21 cellular contexts compared by ENCODE assay signal in genomic region chr9:2059131-2059929, GRCh38. TPM values are rescaled to one million over a fixed set of nuclear protein-coding genes. Genes with fewer than 3 reads are reported as not detected.
DNase-seq lines count a peak whose midpoint lies in the region; ATAC-seq, FAIRE-seq and TF ChIP-seq lines count a peak whose summit lies in the region.
"Had no signal": no experiment of that assay in that cellular context is flagged by ENCODE, and none has a peak within 500 bp of the region (broad histone marks: within the 10 kb centered on the region; RNA-seq: fewer than 3 reads in every experiment).

No MANE protein-coding gene starts in this region.

- H4K12ac ChIP-seq in trophoblast cell (ENCODE audit: low read depth, low read length) = no peak overlapping the region

- peak overlapping the region; percentile 86 for H2BK5ac ChIP-seq in trophoblast cell (ENCODE audit: low read depth, low read length, poor library complexity)

- no peak overlapping the region for H3K4me3 ChIP-seq in astrocyte (ENCODE audit: insufficient read depth, low read depth, low read length)
- no peak overlapping the region for H3K4me3 ChIP-seq in trophoblast cell (ENCODE audit: low read depth, low read length)
- H3K4me3 ChIP-seq: gastroesophageal sphincter, testis had no signal

- peak; percentile 38 for ATAC-seq in GM18867 (IDR thresholded peaks at IDR 0.05; ENCODE audit: unreplicated experiment)
- peak; percentile 53 for ATAC-seq in HG03354 (IDR thresholded peaks at IDR 0.05; ENCODE audit: poor library complexity, severe bottlenecking, unreplicated experiment)
- ATAC-seq: esophagus mucosa, gastroesophageal sphincter, left cardiac atrium had no signal

- no CpG with 5 or more reads among the region's 7 CpGs for WGBS in trophoblast cell (ENCODE audit: extremely low coverage, insufficient coverage, insufficient read length)

- H3K27me3 ChIP-seq in astrocyte (ENCODE audit: insufficient read depth, low read length) = no peaks in the 10 kb centered on the region
- no peaks in the 10 kb centered on the region for H3K27me3 ChIP-seq in trophoblast cell (ENCODE audit: insufficient read depth, low read length)
- H3K27me3 ChIP-seq: gastroesophageal sphincter, testis had no signal

- H3K36me3 Mint-ChIP-seq in astrocyte (ENCODE audit: low read depth, unreplicated experiment) = peaks cover 13% of the 10 kb centered on the region

- H3K9me3 Mint-ChIP-seq in astrocyte (ENCODE audit: unreplicated experiment) = no peaks in the 10 kb centered on the region
- H3K9me3 Mint-ChIP-seq: H9, mesothelial cell of epicardium, nephron had no signal

- no peaks in the 10 kb centered on the region for H3K79me2 ChIP-seq in astrocyte (ENCODE audit: insufficient read depth, low read length)
- H3K79me2 ChIP-seq in trophoblast cell (ENCODE audit: control insufficient read depth, insufficient read depth, low read length, poor library complexity) = peaks cover 5% of the 10 kb centered on the region

- no peak overlapping the region for H3K23ac ChIP-seq in trophoblast cell (ENCODE audit: low read length)

- no peaks in the 10 kb centered on the region for H3K27me3 Mint-ChIP-seq in astrocyte (ENCODE audit: low read depth, unreplicated experiment)

- H3K27ac Mint-ChIP-seq in astrocyte (ENCODE audit: unreplicated experiment) = no peak overlapping the region
- H3K27ac Mint-ChIP-seq: H9, mesothelial cell of epicardium, nephron had no signal

- H3K36me3 ChIP-seq in astrocyte (ENCODE audit: insufficient read depth, low read length) = no peaks in the 10 kb centered on the region
- H3K36me3 ChIP-seq in trophoblast cell (ENCODE audit: control insufficient read depth in 1 of 2, insufficient read depth in 2 of 2, low read length in 2 of 2) = peaks cover 7 to 28% of the 10 kb centered on the region in 2 experiments

- H2AFZ ChIP-seq in astrocyte (ENCODE audit: low read depth, low read length) = no peak overlapping the region
- H2AFZ ChIP-seq in trophoblast cell (ENCODE audit: insufficient read depth, low read length, poor library complexity) = no peak overlapping the region

- peak; percentile 23 for DNase-seq in astrocyte (ENCODE audit: low read depth)
- peak; percentile 43 to 95 for DNase-seq in trophoblast cell
- DNase-seq in ureter (ENCODE audit: low spot score) = no peak
- no peak for DNase-seq in stimulated activated CD4-positive, alpha-beta T cell treated with anti-CD3 and anti-CD28 coated beads, Interleukin-4, amount 100 ng/mL, for 4 hours
- no peak for DNase-seq in NOMO-1 treated with dmso at 0.1 percent for 144 hours (lab: John Stamatoyannopoulos, UW; ENCODE audit: unreplicated experiment)
- DNase-seq: activated CD4-positive, CD25-positive, alpha-beta regulatory T cell treated with anti-CD3 and anti-CD28 coated beads, Interleukin-2, amount 50 U/mL, for 72 hours; central memory CD4-positive, alpha-beta T cell; effector CD4-positive, alpha-beta T cell; H9; left cardiac atrium; NCI-H1436 treated with DMSO at 0.1 percent for 48 hours; NCI-H748 treated with DMSO at 0.1 percent for 48 hours; SHP77 treated with DMSO at 0.1 percent for 48 hours; T-helper 2 cell; testis had no signal

- peaks cover 23% of the 10 kb centered on the region for H3K79me1 ChIP-seq in trophoblast cell (ENCODE audit: low read length)

- H3K4me1 ChIP-seq in astrocyte (ENCODE audit: insufficient read depth, low read length) (peaks cover 11% of the 10 kb centered on the region), trophoblast cell (ENCODE audit: control insufficient read depth in 1 of 2, insufficient read depth in 2 of 2, low read length in 2 of 2) (peaks cover 14 to 18% of the 10 kb centered on the region in 2 experiments)

- H2AK5ac ChIP-seq in trophoblast cell (ENCODE audit: low read length) = no peak overlapping the region

- H4K20me1 ChIP-seq in astrocyte (ENCODE audit: insufficient read depth, low read length) = no peaks in the 10 kb centered on the region

- no peak overlapping the region for H2BK12ac ChIP-seq in trophoblast cell (ENCODE audit: low read length)

- H3K14ac ChIP-seq in trophoblast cell (ENCODE audit: low read length) = peak overlapping the region; percentile 57

- H3K27ac ChIP-seq in astrocyte (ENCODE audit: low read depth, low read length) = no peak overlapping the region
- H3K27ac ChIP-seq in trophoblast cell (ENCODE audit: low read depth, low read length) = peak overlapping the region; percentile 87
- H3K27ac ChIP-seq: gastroesophageal sphincter, testis had no signal

- H4K91ac ChIP-seq in trophoblast cell (ENCODE audit: low read depth, low read length) = peak overlapping the region; percentile 70

- H3K4me3 Mint-ChIP-seq in astrocyte (ENCODE audit: unreplicated experiment) = no peak overlapping the region
- H3K4me3 Mint-ChIP-seq: H9, mesothelial cell of epicardium, nephron had no signal

- no peak overlapping the region for H4K8ac ChIP-seq in trophoblast cell (ENCODE audit: low read depth, low read length)

- peak overlapping the region; percentile 41 for H2BK120ac ChIP-seq in trophoblast cell (ENCODE audit: insufficient read depth, low read length, poor library complexity)

- peaks cover 15% of the 10 kb centered on the region for H3K4me1 Mint-ChIP-seq in astrocyte (ENCODE audit: low read depth, unreplicated experiment)

- H3K9me3 ChIP-seq in astrocyte (ENCODE audit: insufficient read depth, low read depth, low read length) (no peaks in the 10 kb centered on the region), trophoblast cell (ENCODE audit: insufficient read depth, low read depth, low read length) (no peaks in the 10 kb centered on the region)
- H3K9me3 ChIP-seq: gastroesophageal sphincter, testis had no signal

- peak; percentile 5 for FAIRE-seq in astrocyte (lab: Jason Lieb, UNC)

- H3K4ac ChIP-seq in trophoblast cell (ENCODE audit: low read depth, low read length) = no peak overlapping the region

- H3K18ac ChIP-seq in trophoblast cell (ENCODE audit: low read length) = no peak overlapping the region

- H3K9ac ChIP-seq in astrocyte (ENCODE audit: low read length) = no peak overlapping the region
- no peak overlapping the region for H3K9ac ChIP-seq in trophoblast cell (ENCODE audit: low read length)

- H3K4me2 ChIP-seq in astrocyte (ENCODE audit: low read length) = peak overlapping the region; percentile 40
- H3K4me2 ChIP-seq in trophoblast cell (ENCODE audit: low read length) = peak overlapping the region; percentile 42

- TF ChIP-seq CTCF in astrocyte (IDR thresholded peaks at IDR 0.05; ENCODE audit: insufficient read depth, low read depth, low read length) = no peak

RNA-seq across cellular contexts. Expression of gene SMARCA2, which starts 44.2 kb away (rescaled TPM):
- total RNA-seq in astrocyte (49.9 and 54.2 TPM in 2 replicates), ureter (283 TPM)
- 70.8 and 75.1 TPM in 2 replicates for polyA plus RNA-seq in trophoblast cell (2013)

Comparison
In these comparisons a context has a peak if more than half of its experiments do, and no peak if none do; other contexts are left out.
1. DNase-seq: peak in astrocyte (single experiment) and trophoblast cell (2 of 2); none in ureter (single experiment), stimulated activated CD4-positive, alpha-beta T cell treated with anti-CD3 and anti-CD28 coated beads, Interleukin-4, amount 100 ng/mL, for 4 hours (0 of 2) and NOMO-1 treated with dmso at 0.1 percent for 144 hours (single experiment).